ENCODE assay signal across 23 cellular contexts in genomic region chr2:16408331-16409005, GRCh38.
DNase-seq lines count a peak whose midpoint lies in the region; ATAC-seq, FAIRE-seq and TF ChIP-seq lines count a peak whose summit lies in the region.
"Had no signal": no experiment of that assay in that cellular context is flagged by ENCODE, and none has a peak within 500 bp of the region (broad histone marks: within the 10 kb centered on the region; RNA-seq: fewer than 3 reads in every experiment).

No MANE protein-coding gene starts in this region.

- in situ Hi-C loops in HepG2 (cut with HindIII; ENCODE audit: extremely low pct_ligation_motif_present, low pct_unique_long_range_greater_than_20kb): no loop called here

- H3K27me3 ChIP-seq in HepG2 (ENCODE audit: control insufficient read depth in 1 of 2, insufficient read depth in 2 of 2, low read length in 2 of 2) (no peaks in the 10 kb centered on the region), right lobe of liver (no peaks in the 10 kb centered on the region), body of pancreas (no peaks in the 10 kb centered on the region), trophoblast cell (ENCODE audit: insufficient read depth, low read length) (no peaks in the 10 kb centered on the region), osteoblast (ENCODE audit: insufficient read depth, low read length) (no peaks in the 10 kb centered on the region), heart right ventricle (no peaks in the 10 kb centered on the region)

- H3K4me1 ChIP-seq in HepG2 (ENCODE audit: insufficient read depth, low read length) (no peaks in the 10 kb centered on the region), right lobe of liver (no peaks in the 10 kb centered on the region), body of pancreas (peaks cover 15% of the 10 kb centered on the region), trophoblast cell (ENCODE audit: control insufficient read depth in 1 of 2, insufficient read depth in 2 of 2, low read length in 2 of 2) (peaks cover 3 to 4% of the 10 kb centered on the region in 2 experiments), osteoblast (ENCODE audit: insufficient read depth, low read length) (no peaks in the 10 kb centered on the region), heart right ventricle (peaks cover 0 to 44% (median 5%) of the 10 kb centered on the region in 9 donors)

- H3K27ac Mint-ChIP-seq in naive thymus-derived CD8-positive, alpha-beta T cell: no peak overlapping the region
- H3K27ac Mint-ChIP-seq: CD8-positive, alpha-beta memory T cell had no signal

- H3K4me1 Mint-ChIP-seq in naive thymus-derived CD8-positive, alpha-beta T cell: no peaks in the 10 kb centered on the region
- H3K4me1 Mint-ChIP-seq: CD8-positive, alpha-beta memory T cell had no signal

- H3K79me2 ChIP-seq in HepG2 (ENCODE audit: insufficient read depth, low read length) (no peaks in the 10 kb centered on the region), trophoblast cell (ENCODE audit: control insufficient read depth, insufficient read depth, low read length, poor library complexity) (no peaks in the 10 kb centered on the region), osteoblast (ENCODE audit: insufficient read depth, low read length) (no peaks in the 10 kb centered on the region)

- no peaks in the 10 kb centered on the region for H3K9me3 ChIP-seq in HepG2 (ENCODE audit: low read length)
- no peaks in the 10 kb centered on the region for H3K9me3 ChIP-seq in right lobe of liver
- no peaks in the 10 kb centered on the region for H3K9me3 ChIP-seq in body of pancreas
- no peaks in the 10 kb centered on the region for H3K9me3 ChIP-seq in trophoblast cell (ENCODE audit: insufficient read depth, low read depth, low read length)
- H3K9me3 ChIP-seq in osteoblast (ENCODE audit: low read depth, low read length): peaks cover 2% of the 10 kb centered on the region
- H3K9me3 ChIP-seq in heart right ventricle: no peaks in the 10 kb centered on the region

- no peak overlapping the region for H2BK12ac ChIP-seq in trophoblast cell (ENCODE audit: low read length)

- H2BK120ac ChIP-seq in trophoblast cell (ENCODE audit: insufficient read depth, low read length, poor library complexity): no peak overlapping the region

- TF ChIP-seq CTCF in HepG2 (CRISPR knock-in tag; IDR thresholded peaks at IDR 0.05) (no peak), right lobe of liver (IDR thresholded peaks at IDR 0.05) (no peak), body of pancreas (IDR thresholded peaks at IDR 0.05) (no peak), osteoblast (IDR thresholded peaks at IDR 0.05; ENCODE audit: extremely low read depth, low read depth, low read length) (no peak), heart right ventricle (IDR thresholded peaks at IDR 0.05) (no peak)

- DNase-seq in HepG2 (ENCODE audit: low spot score) (no peak), right lobe of liver (no peak), body of pancreas (no peak), trophoblast cell (peak; percentile 64 to 85), osteoblast (ENCODE audit: insufficient read length, low spot score, missing footprints) (no peak), heart right ventricle (no peak)
- DNase-seq in stimulated activated CD4-positive, alpha-beta T cell treated with anti-CD3 and anti-CD28 coated beads, Interleukin-1b, Interleukin-23, amount 100 ng/mL, for 48 hours: no peak
- no peak for DNase-seq in naive thymus-derived CD8-positive, alpha-beta T cell
- DNase-seq: AML-193; CD8-positive, alpha-beta memory T cell; GF-D8; Kasumi-1; NCI-H1417 treated with DMSO at 0.1 percent for 48 hours; NCI-H187 treated with DMSO at 0.1 percent for 48 hours; NCI-H2107; NCI-H510A; NCI-H748 treated with DMSO at 0.1 percent for 48 hours; PC-9; RPMI8226; SHP77 had no signal

- H3K23ac ChIP-seq in trophoblast cell (ENCODE audit: low read length): no peak overlapping the region

- H4K12ac ChIP-seq in trophoblast cell (ENCODE audit: low read depth, low read length): no peak overlapping the region

- H3K9ac ChIP-seq in HepG2 (ENCODE audit: insufficient read depth, low read depth, low read length) (no peak overlapping the region), trophoblast cell (ENCODE audit: low read length) (no peak overlapping the region)

- no peak overlapping the region for H2AK5ac ChIP-seq in trophoblast cell (ENCODE audit: low read length)

- H3K27me3 Mint-ChIP-seq in naive thymus-derived CD8-positive, alpha-beta T cell: peaks cover 0 to 24% (median 0%) of the 10 kb centered on the region in 5 donors
- H3K27me3 Mint-ChIP-seq: CD8-positive, alpha-beta memory T cell had no signal

- TF ChIP-seq POLR2A in HepG2 (IDR thresholded peaks at IDR 0.05; ENCODE audit: insufficient read depth in 1 of 2, low read depth in 2 of 2, low read length in 2 of 2) (no peak), right lobe of liver (IDR thresholded peaks at IDR 0.05) (no peak), body of pancreas (IDR thresholded peaks at IDR 0.05) (no peak)

- H3K27ac ChIP-seq in HepG2 (ENCODE audit: extremely low read length, insufficient read depth, low read length) (no peak overlapping the region), right lobe of liver (no peak overlapping the region), body of pancreas (no peak overlapping the region), trophoblast cell (ENCODE audit: low read depth, low read length) (no peak overlapping the region), osteoblast (ENCODE audit: low read depth, low read length) (no peak overlapping the region), heart right ventricle (peak overlapping the region in 1 of 10 donors; percentile 12)
- H3K27ac ChIP-seq: C4-2B, PC-9, SK-N-MC had no signal

- POLR2A ChIA-PET in HepG2 (lab: Yijun Ruan, JAX): no interaction called here
- POLR2A ChIA-PET in naive thymus-derived CD8-positive, alpha-beta T cell (lab: Charles Lee): no interaction called here

- H4K20me1 ChIP-seq in HepG2 (ENCODE audit: insufficient read depth, low read length) (no peaks in the 10 kb centered on the region), osteoblast (ENCODE audit: insufficient read depth, low read length) (no peaks in the 10 kb centered on the region)

- H3K14ac ChIP-seq in trophoblast cell (ENCODE audit: low read length): no peak overlapping the region

- H2BK5ac ChIP-seq in trophoblast cell (ENCODE audit: low read depth, low read length, poor library complexity): no peak overlapping the region

- no peak overlapping the region for H3K4me3 ChIP-seq in HepG2 (replicated peaks in 1 of 3; ENCODE audit: insufficient read depth in 1 of 3, low read depth in 2 of 3, low read length in 3 of 3)
- H3K4me3 ChIP-seq in right lobe of liver: no peak overlapping the region
- H3K4me3 ChIP-seq in body of pancreas: no peak overlapping the region
- no peak overlapping the region for H3K4me3 ChIP-seq in trophoblast cell (ENCODE audit: low read depth, low read length)
- no peak overlapping the region for H3K4me3 ChIP-seq in osteoblast (ENCODE audit: insufficient read depth, low read length)
- no peak overlapping the region for H3K4me3 ChIP-seq in heart right ventricle
- H3K4me3 ChIP-seq: PC-9, SK-N-MC had no signal

- no peak overlapping the region for H4K8ac ChIP-seq in trophoblast cell (ENCODE audit: low read depth, low read length)

- H3K36me3 Mint-ChIP-seq in naive thymus-derived CD8-positive, alpha-beta T cell: no peaks in the 10 kb centered on the region
- H3K36me3 Mint-ChIP-seq: CD8-positive, alpha-beta memory T cell had no signal

- WGBS in HepG2 (ENCODE audit: low lambda C conversion rate): 57% methylated on average over 4 of the region's 4 CpGs
- 67% methylated on average over 4 of the region's 4 CpGs for WGBS in right lobe of liver (ENCODE audit: insufficient coverage, low coverage, low lambda C conversion rate, missing lambda C conversion rate)
- 65% methylated on average over 4 of the region's 4 CpGs for WGBS in body of pancreas, 2 donors
- WGBS in trophoblast cell (ENCODE audit: extremely low coverage, insufficient coverage, insufficient read length): no CpG with 5 or more reads among the region's 4 CpGs
- WGBS in heart right ventricle, 2 donors: 48 to 53% methylated on average over 4 of the region's 4 CpGs

- FAIRE-seq in HepG2 (lab: Jason Lieb, UNC): peak; percentile 32
- FAIRE-seq: GM19239 had no signal

- H3K4ac ChIP-seq in trophoblast cell (ENCODE audit: low read depth, low read length): no peak overlapping the region

- H2AFZ ChIP-seq in HepG2 (ENCODE audit: low read length) (no peak overlapping the region), trophoblast cell (ENCODE audit: insufficient read depth, low read length, poor library complexity) (no peak overlapping the region), osteoblast (ENCODE audit: low read length) (no peak overlapping the region)
- H2AFZ ChIP-seq: PC-9 had no signal

- BruUV-seq in HepG2 (replicated peaks; lab: Mats Ljungman, UMichigan): no TSS peak

- no peak overlapping the region for H3K4me3 Mint-ChIP-seq in naive thymus-derived CD8-positive, alpha-beta T cell
- H3K4me3 Mint-ChIP-seq: CD8-positive, alpha-beta memory T cell had no signal

- H3K36me3 ChIP-seq in HepG2 (replicated peaks in 1 of 2; ENCODE audit: control insufficient read depth in 1 of 2, insufficient read depth in 2 of 2, low read length in 2 of 2): no peaks in the 10 kb centered on the region
- H3K36me3 ChIP-seq in right lobe of liver: no peaks in the 10 kb centered on the region
- no peaks in the 10 kb centered on the region for H3K36me3 ChIP-seq in body of pancreas (replicated peaks in 1 of 2; ENCODE audit: insufficient read depth in 1 of 2, low read depth in 2 of 2)
- no peaks in the 10 kb centered on the region for H3K36me3 ChIP-seq in trophoblast cell (ENCODE audit: control insufficient read depth in 1 of 2, insufficient read depth in 2 of 2, low read length in 2 of 2)
- no peaks in the 10 kb centered on the region for H3K36me3 ChIP-seq in osteoblast (ENCODE audit: insufficient read depth, low read length)
- H3K36me3 ChIP-seq in heart right ventricle: no peaks in the 10 kb centered on the region

- H3K4me2 ChIP-seq in HepG2 (ENCODE audit: low read depth, low read length) (no peak overlapping the region), trophoblast cell (ENCODE audit: low read length) (no peak overlapping the region), osteoblast (ENCODE audit: insufficient read depth, low read length) (no peak overlapping the region)
- H3K4me2 ChIP-seq: PC-9 had no signal

- H3K18ac ChIP-seq in trophoblast cell (ENCODE audit: low read length): no peak overlapping the region

- intact Hi-C loops in HepG2 (cut with micrococcal nuclease; ENCODE audit: unreplicated experiment) (no loop called here), right lobe of liver (cut with DNase I) (no loop called here), body of pancreas (cut with DNase I) (no loop called here), heart right ventricle (cut with DNase I) (no loop called here)

- ATAC-seq in HepG2: no peak
- ATAC-seq in right lobe of liver: no peak
- ATAC-seq in body of pancreas: peak; percentile 60
- ATAC-seq in heart right ventricle: no peak
- no peak for ATAC-seq in naive thymus-derived CD8-positive, alpha-beta T cell

- TF ChIP-seq RAD21 in HepG2 (CRISPR knock-in tag; IDR thresholded peaks at IDR 0.05): no peak

- TF ChIP-seq EP300 in HepG2 (IDR thresholded peaks at IDR 0.05; ENCODE audit: low read depth in 2 of 2, low read length in 2 of 2) (no peak), HepG2 (CRISPR knock-in tag; IDR thresholded peaks at IDR 0.05; ENCODE audit: borderline replicate concordance) (no peak)

- H3K9me3 Mint-ChIP-seq in naive thymus-derived CD8-positive, alpha-beta T cell: peaks cover 0 to 21% (median 0%) of the 10 kb centered on the region in 9 donors
- H3K9me3 Mint-ChIP-seq: CD8-positive, alpha-beta memory T cell had no signal

- no peaks in the 10 kb centered on the region for H3K79me1 ChIP-seq in trophoblast cell (ENCODE audit: low read length)

- CTCF ChIA-PET in HepG2 (lab: Yijun Ruan, JAX; ENCODE audit: low intra/inter-chr PET ratio, low total read pairs): no interaction called here

- H4K91ac ChIP-seq in trophoblast cell (ENCODE audit: low read depth, low read length): no peak overlapping the region

Comparison
In these comparisons a context has a peak if more than half of its experiments do, and no peak if none do; other contexts are left out.
1. DNase-seq: peak in trophoblast cell (2 of 2); none in HepG2 (single experiment), right lobe of liver (0 of 3), body of pancreas (0 of 4), osteoblast (single experiment), stimulated activated CD4-positive, alpha-beta T cell treated with anti-CD3 and anti-CD28 coated beads, Interleukin-1b, Interleukin-23, amount 100 ng/mL, for 48 hours (single experiment), heart right ventricle (0 of 2) and naive thymus-derived CD8-positive, alpha-beta T cell (0 of 10).